Comparison of ENCODE assay signal across 15 cellular contexts in genomic region chr1:94186946-94187345, GRCh38. TPM values are rescaled to one million over a fixed set of nuclear protein-coding genes. Genes with fewer than 3 reads are reported as not detected.
A peak's percentile ranks its signal among the peaks of the same experiment; 100 is the strongest.
DNase-seq lines count a peak whose midpoint lies in the region; FAIRE-seq and TF ChIP-seq lines count a peak whose summit lies in the region.
"Had no signal": no experiment of that assay in that cellular context is flagged by ENCODE, and none has a peak within 500 bp of the region (broad histone marks: within the 10 kb centered on the region; RNA-seq: fewer than 3 reads in every experiment).

No MANE protein-coding gene starts in this region.

- no peak for TF ChIP-seq CTCF in PC-9 (conservative IDR thresholded peaks at IDR 0.05)

- intact Hi-C loops in PC-9 (cut with micrococcal nuclease; ENCODE audit: unreplicated experiment) = no loop called here

- no peaks in the 10 kb centered on the region for H3K9me3 ChIP-seq in PC-9 (ENCODE audit: insufficient read depth, low read depth)
- H3K9me3 ChIP-seq: A549, BE2C had no signal

- TF ChIP-seq POLR2A in H54 (IDR thresholded peaks at IDR 0.05; ENCODE audit: low read depth, low read length) = no peak

- H2AFZ ChIP-seq in PC-9 = no peak overlapping the region

- H3K27ac ChIP-seq in PC-9 = peak overlapping the region; percentile 40
- H3K27ac ChIP-seq: A549, C4-2B had no signal

- POLR2A ChIA-PET in PC-9 (lab: Charles Lee; ENCODE audit: unreplicated experiment) = interaction anchor here (0.6 kb wide), 1 partner anchor 27 kb away, joined by 6 read pairs; no protein-coding TSS in a partner anchor

- peaks cover 22% of the 10 kb centered on the region for H3K27me3 Mint-ChIP-seq in activated T-cell treated with anti-CD3 and anti-CD28 coated beads, Interleukin-2, amount 50 U/mL, for 24 hours

- no peaks in the 10 kb centered on the region for H3K36me3 Mint-ChIP-seq in activated T-cell treated with anti-CD3 and anti-CD28 coated beads, Interleukin-2, amount 50 U/mL, for 24 hours (ENCODE audit: low read depth)
- H3K36me3 Mint-ChIP-seq: CD4-positive, alpha-beta memory T cell; IgD-negative memory B cell had no signal

- no peak overlapping the region for H3K4me2 ChIP-seq in PC-9
- H3K4me2 ChIP-seq: A549 had no signal

- no peaks in the 10 kb centered on the region for H3K27me3 ChIP-seq in PC-9 (ENCODE audit: insufficient read depth, low read depth)
- H3K27me3 ChIP-seq: BE2C had no signal

- no peak overlapping the region for H3K4me3 Mint-ChIP-seq in activated T-cell treated with anti-CD3 and anti-CD28 coated beads, Interleukin-2, amount 50 U/mL, for 24 hours
- H3K4me3 Mint-ChIP-seq: CD4-positive, alpha-beta memory T cell; IgD-negative memory B cell had no signal

- peak; percentile 62 for FAIRE-seq in H54 (lab: Jason Lieb, UNC)
- FAIRE-seq: A549, G401.6, GM12891 had no signal

- DNase-seq in H54 (ENCODE audit: insufficient read length, low spot score) = no peak
- no peak for DNase-seq in PC-9
- DNase-seq in cerebellum (ENCODE audit: low spot score) = peak; percentile 47
- DNase-seq in activated T-cell treated with anti-CD3 and anti-CD28 coated beads, Interleukin-2, amount 50 U/mL, for 24 hours = no peak
- DNase-seq in central memory CD4-positive, alpha-beta T cell = no peak
- no peak for DNase-seq in NCI-H2107 (lab: John Stamatoyannopoulos, UW)
- DNase-seq: BE2C; CD4-positive, alpha-beta memory T cell; DMS79; H7 had no signal

- no peaks in the 10 kb centered on the region for H3K9me2 ChIP-seq in PC-9 (ENCODE audit: insufficient read depth)

- no peaks in the 10 kb centered on the region for H3K4me1 Mint-ChIP-seq in activated T-cell treated with anti-CD3 and anti-CD28 coated beads, Interleukin-2, amount 50 U/mL, for 24 hours (ENCODE audit: low read depth)
- H3K4me1 Mint-ChIP-seq: CD4-positive, alpha-beta memory T cell; IgD-negative memory B cell had no signal

- no peaks in the 10 kb centered on the region for H3K4me1 ChIP-seq in PC-9 (replicated peaks; ENCODE audit: insufficient read depth)
- H3K4me1 ChIP-seq: A549, BE2C had no signal

- peaks cover 73% of the 10 kb centered on the region for H3K79me2 ChIP-seq in PC-9 (ENCODE audit: low read depth)

- no peak overlapping the region for H3K4me3 ChIP-seq in PC-9
- H3K4me3 ChIP-seq: A549 had no signal

- BruUV-seq in PC-9 (replicated peaks; lab: Mats Ljungman, UMichigan) = no TSS peak

- no peak overlapping the region for H3K27ac Mint-ChIP-seq in activated T-cell treated with anti-CD3 and anti-CD28 coated beads, Interleukin-2, amount 50 U/mL, for 24 hours
- H3K27ac Mint-ChIP-seq: CD4-positive, alpha-beta memory T cell; IgD-negative memory B cell had no signal

- CTCF ChIA-PET in PC-9 (lab: Charles Lee) = interaction anchor here (1.1 kb wide), 1 partner anchor 147 kb away, joined by 4 read pairs; no protein-coding TSS in a partner anchor

- no peaks in the 10 kb centered on the region for H3K9me3 Mint-ChIP-seq in activated T-cell treated with anti-CD3 and anti-CD28 coated beads, Interleukin-2, amount 50 U/mL, for 24 hours

- peaks cover 98% of the 10 kb centered on the region for H3F3A ChIP-seq in PC-9 (ENCODE audit: insufficient read depth, low read depth)

- peaks cover 94% of the 10 kb centered on the region for H3K36me3 ChIP-seq in PC-9 (ENCODE audit: low read depth)
- H3K36me3 ChIP-seq: BE2C had no signal

- peaks cover 21% of the 10 kb centered on the region for H4K20me1 ChIP-seq in PC-9 (ENCODE audit: insufficient read depth)

RNA-seq across cellular contexts. Expression of gene ARHGAP29, which starts 50.4 kb away (rescaled TPM):
- 123 and 137 TPM in 2 replicates for total RNA-seq in PC-9 (2021)
- 55.1 TPM for total RNA-seq in cerebellum
- total RNA-seq: CD4-positive, alpha-beta memory T cell had no signal
